In the genomic region with DNA sequence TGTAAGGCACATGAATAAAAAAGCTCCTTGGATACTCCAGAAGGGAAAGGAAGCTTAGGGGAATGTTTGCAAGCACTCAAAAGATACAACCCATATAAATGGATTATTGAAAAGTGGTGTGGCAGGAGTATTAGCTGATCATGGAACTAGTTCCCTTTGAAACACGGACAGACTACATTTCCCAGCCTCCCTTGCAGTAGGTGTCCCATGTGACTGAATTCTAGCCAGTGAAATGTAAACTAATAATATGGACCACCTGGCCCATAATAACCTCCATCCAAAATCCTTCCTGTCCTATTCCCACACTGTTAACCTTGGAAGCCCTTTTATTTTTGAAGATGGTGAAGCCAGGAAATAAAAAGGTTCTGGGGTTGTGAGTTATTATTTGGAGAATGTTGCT, we compare ENCODE assay signal across 30 cellular contexts.
"Had no signal": no experiment of that assay in that cellular context is flagged by ENCODE, and none has a peak within 500 bp of the region (broad histone marks: within the 10 kb centered on the region; RNA-seq: fewer than 3 reads in every experiment).

No MANE protein-coding gene starts in this region.

- H3K36me3 ChIP-seq: brain microvascular endothelial cell, gastrocnemius medialis, pancreas, prostate gland, transverse colon, WERI-Rb-1 had no signal

- H3K4me1 Mint-ChIP-seq: activated CD4-positive, alpha-beta T cell treated with anti-CD3 and anti-CD28 coated beads, Interleukin-2, amount 10 ng/mL, durations not matched to agents 24 days and 14 days; activated T-helper 17 cell treated with anti-CD3 and anti-CD28 coated beads, Interleukin-2, amount 50 U/mL, for 72 hours had no signal

- ATAC-seq: activated T-cell treated with anti-CD3 and anti-CD28 coated beads, Interleukin-2, amount 50 U/mL, for 4 hours; activated T-helper 17 cell treated with anti-CD3 and anti-CD28 coated beads, Interleukin-2, amount 50 U/mL, for 72 hours; gastrocnemius medialis; naive thymus-derived CD4-positive, alpha-beta T cell; pancreas had no signal

- DNase-seq: activated CD4-positive, alpha-beta memory T cell treated with anti-CD3 and anti-CD28 coated beads for 36 hours; activated CD4-positive, alpha-beta T cell treated with anti-CD3 and anti-CD28 coated beads, Interleukin-2, amount 10 ng/mL, durations not matched to agents 24 days and 14 days; activated CD4-positive, CD25-positive, alpha-beta regulatory T cell treated with anti-CD3 and anti-CD28 coated beads, Interleukin-2, amount 50 U/mL, for 72 hours; activated gamma-delta T cell treated with Interleukin-2 at 50 U/mL for 16 hours; activated naive CD4-positive, alpha-beta T cell treated with anti-CD3 and anti-CD28 coated beads, Interleukin-2, amount 50 U/mL, for 16 hours; activated T-cell treated with anti-CD3 and anti-CD28 coated beads, Interleukin-2, amount 50 U/mL, for 4 hours; amniotic stem cell; brain microvascular endothelial cell; dorsolateral prefrontal cortex; effector memory CD4-positive, alpha-beta T cell; erythroblast; gastrocnemius medialis; glutamatergic neuron; midbrain; naive thymus-derived CD4-positive, alpha-beta T cell; nucleus accumbens; pancreas; retina; stimulated activated CD4-positive, alpha-beta T cell treated with anti-CD3 and anti-CD28 coated beads, Interleukin-15, amount 100 ng/mL, for 24 hours; stimulated activated CD4-positive, alpha-beta T cell treated with anti-CD3 and anti-CD28 coated beads, Interleukin-2, amount 100 ng/mL, for 24 hours; stimulated activated naive CD4-positive, alpha-beta T cell treated with Interleukin-2 at 50 U/mL for 16 hours; T1000; testis; transverse colon; WERI-Rb-1 had no signal

- H3K4me3 ChIP-seq: coronary artery, dorsolateral prefrontal cortex, gastrocnemius medialis, pancreas, prostate gland, smooth muscle cell, testis, transverse colon had no signal

- H3K4me2 ChIP-seq: smooth muscle cell had no signal

- H3K4me1 ChIP-seq: gastrocnemius medialis, pancreas, prostate gland, testis, transverse colon had no signal

- H3K9me3 ChIP-seq: gastrocnemius medialis, pancreas, prostate gland, testis, transverse colon had no signal

- H3K4me3 Mint-ChIP-seq: activated CD4-positive, alpha-beta memory T cell treated with anti-CD3 and anti-CD28 coated beads for 36 hours; activated CD4-positive, alpha-beta T cell treated with anti-CD3 and anti-CD28 coated beads, Interleukin-2, amount 10 ng/mL, durations not matched to agents 24 days and 14 days; activated T-cell treated with anti-CD3 and anti-CD28 coated beads, Interleukin-2, amount 50 U/mL, for 4 hours; activated T-helper 17 cell treated with anti-CD3 and anti-CD28 coated beads, Interleukin-2, amount 50 U/mL, for 72 hours; naive thymus-derived CD4-positive, alpha-beta T cell had no signal

- H3K27me3 ChIP-seq: brain microvascular endothelial cell, dorsolateral prefrontal cortex, gastrocnemius medialis, pancreas, testis, transverse colon had no signal

- H3K27ac ChIP-seq: brain microvascular endothelial cell, coronary artery, dorsolateral prefrontal cortex, gastrocnemius medialis, pancreas, prostate gland, testis, transverse colon, WERI-Rb-1 had no signal

- H3K9me3 Mint-ChIP-seq: activated T-cell treated with anti-CD3 and anti-CD28 coated beads, Interleukin-2, amount 50 U/mL, for 4 hours had no signal

- FAIRE-seq: astrocyte, pancreas had no signal

- H3K27me3 Mint-ChIP-seq: activated CD4-positive, alpha-beta memory T cell treated with anti-CD3 and anti-CD28 coated beads for 36 hours; activated CD4-positive, alpha-beta T cell treated with anti-CD3 and anti-CD28 coated beads, Interleukin-2, amount 10 ng/mL, durations not matched to agents 24 days and 14 days had no signal

- H3K27ac Mint-ChIP-seq: activated CD4-positive, alpha-beta memory T cell treated with anti-CD3 and anti-CD28 coated beads for 36 hours; activated CD4-positive, alpha-beta T cell treated with anti-CD3 and anti-CD28 coated beads, Interleukin-2, amount 10 ng/mL, durations not matched to agents 24 days and 14 days; activated T-helper 17 cell treated with anti-CD3 and anti-CD28 coated beads, Interleukin-2, amount 50 U/mL, for 72 hours; naive thymus-derived CD4-positive, alpha-beta T cell had no signal

- H3K36me3 Mint-ChIP-seq: activated CD4-positive, alpha-beta memory T cell treated with anti-CD3 and anti-CD28 coated beads for 36 hours; naive thymus-derived CD4-positive, alpha-beta T cell had no signal
